Comparison of ENCODE assay signal across 18 cellular contexts in the genomic region with DNA sequence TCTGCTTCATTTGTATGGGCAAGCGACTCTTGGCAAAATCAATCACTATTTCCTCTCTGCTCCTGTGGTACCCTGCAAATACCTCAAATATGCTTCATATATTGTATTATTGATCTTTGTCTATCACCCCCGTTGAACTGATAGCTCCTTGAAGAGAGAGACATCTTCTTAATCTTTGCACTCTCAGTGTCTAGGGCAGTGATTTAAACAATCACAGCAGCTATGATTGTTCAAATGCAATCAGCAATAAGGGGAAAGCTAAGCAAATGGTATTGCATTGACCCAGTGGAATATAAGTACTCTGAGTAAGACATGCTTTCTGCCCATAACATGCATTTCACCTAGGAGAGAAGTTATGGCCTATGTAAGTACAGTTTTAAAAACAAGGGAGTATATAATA.
"Had no signal": no experiment of that assay in that cellular context is flagged by ENCODE, and none has a peak within 500 bp of the region (broad histone marks: within the 10 kb centered on the region; RNA-seq: fewer than 3 reads in every experiment).

No MANE protein-coding gene starts in this region.

- DNase-seq: dorsolateral prefrontal cortex; effector CD4-positive, alpha-beta T cell; effector memory CD4-positive, alpha-beta T cell; erythroblast; foreskin keratinocyte; heart left ventricle; hypothalamus; immature natural killer cell; left cardiac atrium; left lung; left ventricle myocardium superior; lower lobe of right lung; mesenchymal stem cell; midbrain; naive thymus-derived CD4-positive, alpha-beta T cell had no signal

- H3K4me3 Mint-ChIP-seq: immature natural killer cell; naive thymus-derived CD4-positive, alpha-beta T cell had no signal

- H3K27me3 Mint-ChIP-seq: naive thymus-derived CD4-positive, alpha-beta T cell had no signal

- H3K27ac ChIP-seq: coronary artery, dorsolateral prefrontal cortex, foreskin keratinocyte, gastroesophageal sphincter, heart left ventricle, hepatocyte, left lung, lower lobe of right lung had no signal

- H3K27ac Mint-ChIP-seq: immature natural killer cell had no signal

- H3K9me3 Mint-ChIP-seq: immature natural killer cell had no signal

- ATAC-seq: foreskin keratinocyte; gastroesophageal sphincter; heart left ventricle; left cardiac atrium; left lung; left ventricle myocardium superior; lower lobe of right lung; naive thymus-derived CD4-positive, alpha-beta T cell had no signal
